ENCODE assay signal across 8 cellular contexts in genomic region chr6:150600302-150601017, GRCh38. TPM values are rescaled to one million over a fixed set of nuclear protein-coding genes. Genes with fewer than 3 reads are reported as not detected.
A peak's percentile ranks its signal among the peaks of the same experiment; 100 is the strongest.
DNase-seq lines count a peak whose midpoint lies in the region; ATAC-seq lines count a peak whose summit lies in the region.

No MANE protein-coding gene starts in this region.

- H3K18ac ChIP-seq in mesendoderm (ENCODE audit: low read length) = peak overlapping the region; percentile 76

- CTCF ChIA-PET in activated CD8-positive, alpha-beta T cell treated with anti-CD3 and anti-CD28 coated beads, Interleukin-2, amount 10 ng/mL, durations not matched to agents 7 days and 5 days (lab: Charles Lee) = interaction anchor here (0.7 to 2.5 kb wide), 11 partner anchors 8 to 882 kb away, joined by 3 to 18 read pairs (median 4); no protein-coding TSS in a partner anchor

- peak overlapping the region; percentile 88 for H4K8ac ChIP-seq in mesendoderm (ENCODE audit: low read depth, low read length)

- H3K79me1 ChIP-seq in mesendoderm (ENCODE audit: low read length) = no peaks in the 10 kb centered on the region

- no peak overlapping the region for H4K5ac ChIP-seq in mesendoderm (ENCODE audit: low read length)

- H3K4me2 ChIP-seq in mesendoderm (ENCODE audit: low read length) = peak overlapping the region; percentile 63

- H3K4me1 ChIP-seq in mesendoderm (ENCODE audit: control insufficient read depth, low read depth, low read length) = no peaks in the 10 kb centered on the region

- no peak overlapping the region for H3K4ac ChIP-seq in mesendoderm (ENCODE audit: low read depth, low read length)

- H3K4me3 ChIP-seq in mesendoderm (ENCODE audit: low read length) = peak overlapping the region; percentile 35

- no peaks in the 10 kb centered on the region for H3K36me3 Mint-ChIP-seq in activated CD8-positive, alpha-beta T cell treated with anti-CD3 and anti-CD28 coated beads, Interleukin-2, amount 10 ng/mL, durations not matched to agents 7 days and 5 days (ENCODE audit: low read depth)
- peaks cover 8% of the 10 kb centered on the region for H3K36me3 Mint-ChIP-seq in effector memory CD8-positive, alpha-beta T cell (ENCODE audit: insufficient read depth)

- in situ Hi-C loops in ACHN (cut with HindIII; ENCODE audit: low pct_ligation_motif_present, low pct_unique_long_range_greater_than_20kb, low sequenced_read_pairs) = no loop called here

- H2AK5ac ChIP-seq in mesendoderm (ENCODE audit: low read length) = no peak overlapping the region

- peak overlapping the region; percentile 82 for H3K4me3 Mint-ChIP-seq in activated CD8-positive, alpha-beta T cell treated with anti-CD3 and anti-CD28 coated beads, Interleukin-2, amount 10 ng/mL, durations not matched to agents 7 days and 5 days
- peak overlapping the region; percentile 92 to 95 for H3K4me3 Mint-ChIP-seq in effector memory CD8-positive, alpha-beta T cell

- peak overlapping the region; percentile 33 for H3K27ac Mint-ChIP-seq in activated CD8-positive, alpha-beta T cell treated with anti-CD3 and anti-CD28 coated beads, Interleukin-2, amount 10 ng/mL, durations not matched to agents 7 days and 5 days
- H3K27ac Mint-ChIP-seq in effector memory CD8-positive, alpha-beta T cell = peak overlapping the region; percentile 85 to 93

- no peaks in the 10 kb centered on the region for H3K36me3 ChIP-seq in mesendoderm (ENCODE audit: control insufficient read depth, insufficient read depth, low read length)

- no peaks in the 10 kb centered on the region for H3K9me3 Mint-ChIP-seq in activated CD8-positive, alpha-beta T cell treated with anti-CD3 and anti-CD28 coated beads, Interleukin-2, amount 10 ng/mL, durations not matched to agents 7 days and 5 days (ENCODE audit: insufficient read depth)
- H3K9me3 Mint-ChIP-seq in effector memory CD8-positive, alpha-beta T cell = no peaks in the 10 kb centered on the region

- H3K27me3 ChIP-seq in mesendoderm (ENCODE audit: insufficient read depth, low read length, poor library complexity) = peaks cover 14% of the 10 kb centered on the region

- WGBS in mesendoderm (ENCODE audit: extremely low coverage, insufficient coverage, low lambda C conversion rate) = no CpG with 5 or more reads among the region's 69 CpGs

- H3K9ac ChIP-seq in mesendoderm (ENCODE audit: low read length) = peak overlapping the region; percentile 53

- no peak overlapping the region for H2BK120ac ChIP-seq in mesendoderm (ENCODE audit: low read depth, low read length)

- peak overlapping the region; percentile 14 for H3K27ac ChIP-seq in mesendoderm (ENCODE audit: low read depth, low read length)

- peak; percentile 64 for DNase-seq in ACHN
- peak; percentile 80 for DNase-seq in NCI-H2227 (lab: John Stamatoyannopoulos, UW; ENCODE audit: unreplicated experiment)
- peak; percentile 71 for DNase-seq in activated CD8-positive, alpha-beta T cell treated with anti-CD3 and anti-CD28 coated beads, Interleukin-2, amount 10 ng/mL, durations not matched to agents 7 days and 5 days
- DNase-seq in effector memory CD8-positive, alpha-beta T cell = peak; percentile 60 to 73 (median 61)
- peak; percentile 92 for DNase-seq in mesendoderm
- DNase-seq in stimulated activated CD8-positive, alpha-beta memory T cell treated with anti-CD3 and anti-CD28 coated beads, Interleukin-15, amount 100 ng/mL, for 48 hours (ENCODE audit: low read depth in 2 of 2) = peak; percentile 61 to 66

- H3K27me3 Mint-ChIP-seq in activated CD8-positive, alpha-beta T cell treated with anti-CD3 and anti-CD28 coated beads, Interleukin-2, amount 10 ng/mL, durations not matched to agents 7 days and 5 days (ENCODE audit: low read depth) = peaks cover 56% of the 10 kb centered on the region
- H3K27me3 Mint-ChIP-seq in effector memory CD8-positive, alpha-beta T cell = peaks cover 0 to 25% of the 10 kb centered on the region in 2 donors

- H2BK5ac ChIP-seq in mesendoderm (ENCODE audit: low read length) = no peak overlapping the region

- no peak overlapping the region for H3K23ac ChIP-seq in mesendoderm (ENCODE audit: low read length)

- peak; percentile 40 for ATAC-seq in GM18519 (IDR thresholded peaks at IDR 0.05; ENCODE audit: low FRiP score, unreplicated experiment)
- peak; percentile 63 for ATAC-seq in HG03060 (IDR thresholded peaks at IDR 0.05; ENCODE audit: low read depth, unreplicated experiment)
- peak; percentile 71 for ATAC-seq in activated CD8-positive, alpha-beta T cell treated with anti-CD3 and anti-CD28 coated beads, Interleukin-2, amount 10 ng/mL, durations not matched to agents 7 days and 5 days
- ATAC-seq in effector memory CD8-positive, alpha-beta T cell (replicated peaks) = peak; percentile 74

- no peaks in the 10 kb centered on the region for H3K79me2 ChIP-seq in mesendoderm (ENCODE audit: control insufficient read depth, insufficient read depth, low read length)

- no peak overlapping the region for H2BK15ac ChIP-seq in mesendoderm (replicated peaks; ENCODE audit: low read depth)

- POLR2A ChIA-PET in activated CD8-positive, alpha-beta T cell treated with anti-CD3 and anti-CD28 coated beads, Interleukin-2, amount 10 ng/mL, durations not matched to agents 7 days and 5 days (lab: Charles Lee) = interaction anchor here (0.9 kb wide), 1 partner anchor 15 kb away, joined by 3 read pairs; no protein-coding TSS in a partner anchor

- peak overlapping the region; percentile 72 for H3K56ac ChIP-seq in mesendoderm (ENCODE audit: low read length)

- H3K4me1 Mint-ChIP-seq in activated CD8-positive, alpha-beta T cell treated with anti-CD3 and anti-CD28 coated beads, Interleukin-2, amount 10 ng/mL, durations not matched to agents 7 days and 5 days (ENCODE audit: low read depth) = peaks cover 17% of the 10 kb centered on the region
- peaks cover 13 to 16% of the 10 kb centered on the region in 2 donors for H3K4me1 Mint-ChIP-seq in effector memory CD8-positive, alpha-beta T cell (ENCODE audit: low read depth in 2 of 2)

RNA-seq across cellular contexts. Expression of gene PLEKHG1, which starts 0.8 kb away (rescaled TPM):
- 1 to 10 TPM in 1 of 2 experiments, under 1 TPM in 1; 0.76 to 1.8 TPM for total RNA-seq in activated CD8-positive, alpha-beta T cell treated with anti-CD3 and anti-CD28 coated beads, Interleukin-2, amount 10 ng/mL, durations not matched to agents 7 days and 5 days
- polyA plus RNA-seq in mesendoderm (2013, experiment 1 of 2) = 0.29 TPM
- 0.34 TPM for polyA plus RNA-seq in mesendoderm (2013, experiment 2 of 2)

Comparison
In these comparisons a context has a peak if more than half of its experiments do, and no peak if none do; other contexts are left out.
1. Peak in every context shown above with its lines: DNase-seq, ATAC-seq, H3K4me3 ChIP-seq and H3K27ac ChIP-seq.